Comparison of ENCODE assay signal across 11 cellular contexts in the genomic region with DNA sequence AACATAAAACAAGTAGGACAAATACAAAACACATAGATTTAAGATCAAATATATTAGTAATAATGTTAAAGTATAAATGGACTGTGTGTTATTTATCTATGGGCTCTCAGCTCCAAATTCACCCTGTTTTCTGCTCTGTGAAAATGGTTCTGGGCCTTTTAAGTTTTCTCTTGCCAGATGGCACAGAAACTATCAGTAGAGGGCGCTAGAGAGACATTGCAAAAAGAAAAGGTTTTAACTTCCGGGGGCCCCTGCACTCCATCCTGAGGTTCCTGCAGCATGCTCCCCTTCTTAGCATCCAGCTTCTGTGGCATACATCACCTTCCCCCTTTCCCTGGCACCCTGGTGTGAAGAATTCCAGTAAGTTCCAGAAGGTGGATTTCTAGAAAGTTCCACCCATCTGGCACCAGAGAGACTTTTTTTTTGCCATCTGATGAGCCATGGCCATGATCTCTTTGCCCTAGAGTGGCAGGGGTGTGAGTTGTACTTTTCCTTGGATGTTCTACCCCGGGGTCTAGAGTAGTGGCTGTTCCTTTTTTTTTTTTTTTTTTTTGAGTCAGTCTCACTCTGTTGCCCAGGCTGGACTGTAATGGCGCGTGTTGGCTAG. TPM values are rescaled to one million over a fixed set of nuclear protein-coding genes. Genes with fewer than 3 reads are reported as not detected.
DNase-seq lines count a peak whose midpoint lies in the region; ATAC-seq, FAIRE-seq and TF ChIP-seq lines count a peak whose summit lies in the region.
"Had no signal": no experiment of that assay in that cellular context is flagged by ENCODE, and none has a peak within 500 bp of the region (broad histone marks: within the 10 kb centered on the region; RNA-seq: fewer than 3 reads in every experiment).

No MANE protein-coding gene starts in this region.

- H3K4me3 ChIP-seq in AG04449 (ENCODE audit: low read depth, low read length) (no peak overlapping the region), OCI-LY1 (ENCODE audit: low read depth, low read length, poor library complexity, severe bottlenecking) (no peak overlapping the region), fibroblast of mammary gland (ENCODE audit: control insufficient read depth, low read depth, low read length) (no peak overlapping the region)
- H3K4me3 ChIP-seq: thyroid gland had no signal

- POLR2A ChIA-PET in AG04449 (lab: Yijun Ruan, JAX): no interaction called here

- no peak for ATAC-seq in activated T-cell treated with anti-CD3 and anti-CD28 coated beads, Interleukin-2, amount 50 U/mL, for 72 hours (replicated peaks in 1 of 2)

- H3K9me3 Mint-ChIP-seq in activated T-cell treated with anti-CD3 and anti-CD28 coated beads, Interleukin-2, amount 50 U/mL, for 72 hours: no peaks in the 10 kb centered on the region

- no peaks in the 10 kb centered on the region for H4K20me1 ChIP-seq in OCI-LY1 (ENCODE audit: insufficient read depth, low read length)

- H3K79me2 ChIP-seq in OCI-LY1 (ENCODE audit: insufficient read depth, low read length): no peaks in the 10 kb centered on the region

- H3K4me1 Mint-ChIP-seq in activated T-cell treated with anti-CD3 and anti-CD28 coated beads, Interleukin-2, amount 50 U/mL, for 72 hours (ENCODE audit: low read depth): peaks cover 25% of the 10 kb centered on the region

- no peaks in the 10 kb centered on the region for H3K36me3 Mint-ChIP-seq in activated T-cell treated with anti-CD3 and anti-CD28 coated beads, Interleukin-2, amount 50 U/mL, for 72 hours (ENCODE audit: insufficient read depth in 2 of 2)

- no peaks in the 10 kb centered on the region for H3K27me3 Mint-ChIP-seq in activated T-cell treated with anti-CD3 and anti-CD28 coated beads, Interleukin-2, amount 50 U/mL, for 72 hours (ENCODE audit: low read depth)

- no peak overlapping the region for H3K27ac ChIP-seq in OCI-LY1 (ENCODE audit: low read depth, low read length, poor library complexity, severe bottlenecking)
- H3K27ac ChIP-seq: thyroid gland had no signal

- H2AFZ ChIP-seq in OCI-LY1 (ENCODE audit: low read length): no peak overlapping the region

- DNase-seq in AG04449 (ENCODE audit: low read depth, low spot score) (no peak), GM10266 (ENCODE audit: extremely low spot score) (no peak), fibroblast of mammary gland (ENCODE audit: low read depth) (peak; percentile 20), cortex of kidney (lab: John Stamatoyannopoulos, UW) (no peak), NCI-H1092 (lab: John Stamatoyannopoulos, UW) (no peak), GM12891 (ENCODE audit: insufficient read length, low spot score) (no peak)
- DNase-seq in activated T-cell treated with anti-CD3 and anti-CD28 coated beads, Interleukin-2, amount 50 U/mL, for 72 hours: no peak
- DNase-seq: activated CD4-positive, CD25-positive, alpha-beta regulatory T cell; retina; thyroid gland had no signal

- no peaks in the 10 kb centered on the region for H3K27me3 ChIP-seq in OCI-LY1 (ENCODE audit: insufficient read depth, low read length)
- H3K27me3 ChIP-seq: thyroid gland had no signal

- no peaks in the 10 kb centered on the region for H3K4me1 ChIP-seq in OCI-LY1 (ENCODE audit: insufficient read depth, low read length, severe bottlenecking)
- H3K4me1 ChIP-seq: thyroid gland had no signal

- no peaks in the 10 kb centered on the region for H3F3A ChIP-seq in OCI-LY1 (ENCODE audit: insufficient read depth, low read length)

- peaks cover 2% of the 10 kb centered on the region; the same call in 1 of the 2 replicates for H3K9me3 ChIP-seq in OCI-LY1 (ENCODE audit: low read length)
- H3K9me3 ChIP-seq: thyroid gland had no signal

- H3K9me2 ChIP-seq in OCI-LY1 (ENCODE audit: low read depth, low read length): no peaks in the 10 kb centered on the region

- H3K4me3 Mint-ChIP-seq in activated T-cell treated with anti-CD3 and anti-CD28 coated beads, Interleukin-2, amount 50 U/mL, for 72 hours: no peak overlapping the region

- CTCF ChIA-PET in AG04449 (lab: Yijun Ruan, JAX): interaction anchor here (0.9 kb wide), 1 partner anchor 36 kb away, joined by 3 read pairs; no protein-coding TSS in a partner anchor

- no peak for FAIRE-seq in GM12891 (lab: Jason Lieb, UNC)

- H3K27ac Mint-ChIP-seq in activated T-cell treated with anti-CD3 and anti-CD28 coated beads, Interleukin-2, amount 50 U/mL, for 72 hours: no peak overlapping the region

- no peak overlapping the region for H3K4me2 ChIP-seq in OCI-LY1 (ENCODE audit: low read length)

- no peak for TF ChIP-seq POLR2A in GM12891 (IDR thresholded peaks at IDR 0.05; ENCODE audit: low read depth, low read length)

- no peak overlapping the region for H3K9ac ChIP-seq in OCI-LY1 (ENCODE audit: low read length)

- TF ChIP-seq CTCF in AG04449 (IDR thresholded peaks at IDR 0.05; ENCODE audit: insufficient read depth, low read length, missing control alignments) (peak; percentile 2), GM10266 (IDR thresholded peaks at IDR 0.05; ENCODE audit: control insufficient read depth, insufficient read depth, low read depth, missing control alignments) (peak; percentile 30), OCI-LY1 (IDR thresholded peaks at IDR 0.05; ENCODE audit: low read length) (peak; percentile 46), fibroblast of mammary gland (conservative IDR thresholded peaks at IDR 0.05; ENCODE audit: control insufficient read depth, insufficient read depth, low read depth, low read length) (peak; percentile 51)

- no peaks in the 10 kb centered on the region for H3K36me3 ChIP-seq in OCI-LY1 (ENCODE audit: insufficient read depth, low read length)
- H3K36me3 ChIP-seq: thyroid gland had no signal

TF ChIP-seq in GM12891, 5 proteins besides CTCF, POLR2A, EP300 and RAD21:
- TF ChIP-seq SPI1 (IDR thresholded peaks at IDR 0.05; ENCODE audit: low read depth, low read length) (no peak), POU2F2 (IDR thresholded peaks at IDR 0.05; ENCODE audit: low read depth, low read length) (no peak), POLR2AphosphoS5 (IDR thresholded peaks at IDR 0.05; ENCODE audit: low read depth, low read length) (no peak)

RNA-seq across cellular contexts. Expression of a gene that starts 29.3 kb away (rescaled TPM):
- 100 to 1,000 TPM in 1 of 2 donors, 10 to 100 TPM in 1; 89.2 to 113 TPM for total RNA-seq in activated T-cell treated with anti-CD3 and anti-CD28 coated beads, Interleukin-2, amount 50 U/mL, for 72 hours
- 66.0 TPM for polyA plus RNA-seq in GM12891 (2012; ENCODE audit: low read depth, missing spikeins)

RNA-seq across cellular contexts. Expression of a gene that starts 29.4 kb away (rescaled TPM):
- 10 to 100 TPM; 56.9 to 63.1 TPM for total RNA-seq in activated T-cell treated with anti-CD3 and anti-CD28 coated beads, Interleukin-2, amount 50 U/mL, for 72 hours
- 64.9 TPM for polyA plus RNA-seq in GM12891 (2012; ENCODE audit: low read depth, missing spikeins)

RNA-seq across cellular contexts. Expression of a gene that starts 58.6 kb away (rescaled TPM):
- 10 to 100 TPM; 71.8 to 77.2 TPM for total RNA-seq in activated T-cell treated with anti-CD3 and anti-CD28 coated beads, Interleukin-2, amount 50 U/mL, for 72 hours
- polyA plus RNA-seq in GM12891 (2012; ENCODE audit: low read depth, missing spikeins): 13.6 TPM
